2 cellular contexts compared by ENCODE assay signal in genomic region chr7:11193888-11194287, GRCh38.
TF ChIP-seq lines count a peak whose summit lies in the region.

No MANE protein-coding gene starts in this region.

TF ChIP-seq in HEK293, 187 proteins besides CTCF, POLR2A, EP300 and RAD21 (continued from another document):
- no peak for TF ChIP-seq ZNF223 (tag by site-specific recombination; IDR thresholded peaks at IDR 0.05)
- TF ChIP-seq ZNF692 (tag by site-specific recombination; IDR thresholded peaks at IDR 0.05): no peak
- TF ChIP-seq ZNF513 (tag by site-specific recombination; IDR thresholded peaks at IDR 0.05): no peak
- no peak for TF ChIP-seq AEBP2 (tag by site-specific recombination; IDR thresholded peaks at IDR 0.05; ENCODE audit: borderline replicate concordance)
- no peak for TF ChIP-seq MZF1 (tag by site-specific recombination; IDR thresholded peaks at IDR 0.05; ENCODE audit: borderline replicate concordance)
- no peak for TF ChIP-seq ZNF354C (tag by site-specific recombination; IDR thresholded peaks at IDR 0.05; ENCODE audit: borderline replicate concordance, low read depth)
- no peak for TF ChIP-seq SP7 (tag by site-specific recombination; IDR thresholded peaks at IDR 0.05)
- TF ChIP-seq ZNF707 (tag by site-specific recombination; IDR thresholded peaks at IDR 0.05): no peak
- no peak for TF ChIP-seq ZBTB49 (tag by site-specific recombination; IDR thresholded peaks at IDR 0.05; ENCODE audit: low read depth)
- TF ChIP-seq ZNF114 (tag by site-specific recombination; IDR thresholded peaks at IDR 0.05): no peak
- no peak for TF ChIP-seq ZBTB6 (tag by site-specific recombination; IDR thresholded peaks at IDR 0.05)
- TF ChIP-seq ZNF202 (tag by site-specific recombination; IDR thresholded peaks at IDR 0.05; ENCODE audit: borderline replicate concordance): no peak
- TF ChIP-seq ZNF549 (tag by site-specific recombination; IDR thresholded peaks at IDR 0.05): no peak
TF ChIP-seq in HEK293: peak in this region for 0.

TF ChIP-seq in H1, 55 proteins besides CTCF, POLR2A, EP300 and RAD21:
- TF ChIP-seq BCL11A (IDR thresholded peaks at IDR 0.05; ENCODE audit: low read depth in 2 of 2, low read length in 2 of 2) (no peak), CHD2 (IDR thresholded peaks at IDR 0.05; ENCODE audit: low read length) (no peak), CBX5 (IDR thresholded peaks at IDR 0.05; ENCODE audit: low read depth, low read length) (no peak), RNF2 (IDR thresholded peaks at IDR 0.05; ENCODE audit: borderline replicate concordance, low read depth, low read length, missing control alignments, poor library complexity, severe bottlenecking) (no peak), ZNF274 (IDR thresholded peaks at IDR 0.05; ENCODE audit: borderline replicate concordance, extremely low read depth, low read length) (no peak), NRF1 (IDR thresholded peaks at IDR 0.05; ENCODE audit: low read depth, low read length) (no peak), EGR1 (IDR thresholded peaks at IDR 0.05; ENCODE audit: borderline replicate concordance, low read depth, low read length) (no peak), MAX (IDR thresholded peaks at IDR 0.05) (no peak), CTBP2 (IDR thresholded peaks at IDR 0.05; ENCODE audit: borderline replicate concordance, insufficient read depth, insufficient read length, low read length) (no peak), SP1 (IDR thresholded peaks at IDR 0.05; ENCODE audit: low read depth, low read length) (no peak), SP2 (IDR thresholded peaks at IDR 0.05; ENCODE audit: low read length) (no peak), PHF8 (conservative IDR thresholded peaks at IDR 0.05; ENCODE audit: low read depth, low read length) (no peak), GTF2F1 (IDR thresholded peaks at IDR 0.05; ENCODE audit: borderline replicate concordance, low read depth, low read length) (no peak), SIRT6 (IDR thresholded peaks at IDR 0.05; ENCODE audit: low read length) (no peak), E2F6 (IDR thresholded peaks at IDR 0.05) (no peak)
